In genomic region chr5:170025853-170026252, GRCh38 we compare ENCODE assay signal across 2 cellular contexts.
TF ChIP-seq lines count a peak whose summit lies in the region.

No MANE protein-coding gene starts in this region.

TF ChIP-seq in A549, 52 proteins besides CTCF, POLR2A, EP300 and RAD21 (continued from another document):
- no peak for TF ChIP-seq BCL3 (IDR thresholded peaks at IDR 0.05)
- TF ChIP-seq FOXS1 (CRISPR knock-in tag; IDR thresholded peaks at IDR 0.05) = no peak
- TF ChIP-seq MAX (IDR thresholded peaks at IDR 0.05) = no peak
- TF ChIP-seq KDM5A (IDR thresholded peaks at IDR 0.05) = no peak
- no peak for TF ChIP-seq PBX3 (IDR thresholded peaks at IDR 0.05)

TF ChIP-seq in K562, 482 proteins besides CTCF, POLR2A, EP300 and RAD21 (continued from another document):
- TF ChIP-seq ZFP1 (CRISPR knock-in tag; IDR thresholded peaks at IDR 0.05) (no peak), ZBTB5 (IDR thresholded peaks at IDR 0.05) (no peak), DLX4 (CRISPR knock-in tag; IDR thresholded peaks at IDR 0.05) (no peak), ZEB2 (IDR thresholded peaks at IDR 0.05) (no peak), TBP (optimal IDR thresholded peaks at IDR 0.05; ENCODE audit: low read depth, low read length) (no peak), TOE1 (IDR thresholded peaks at IDR 0.05; ENCODE audit: borderline replicate concordance) (no peak), TOE1 (CRISPR knock-in tag; IDR thresholded peaks at IDR 0.05; ENCODE audit: borderline replicate concordance, low read depth) (no peak), VEZF1 (CRISPR knock-in tag; IDR thresholded peaks at IDR 0.05) (no peak), MAFG (tag; conservative IDR thresholded peaks at IDR 0.05) (peak; percentile 23; the same call in 1 of the 2 replicates), ZKSCAN3 (CRISPR knock-in tag; IDR thresholded peaks at IDR 0.05) (no peak)
